In the genomic region with DNA sequence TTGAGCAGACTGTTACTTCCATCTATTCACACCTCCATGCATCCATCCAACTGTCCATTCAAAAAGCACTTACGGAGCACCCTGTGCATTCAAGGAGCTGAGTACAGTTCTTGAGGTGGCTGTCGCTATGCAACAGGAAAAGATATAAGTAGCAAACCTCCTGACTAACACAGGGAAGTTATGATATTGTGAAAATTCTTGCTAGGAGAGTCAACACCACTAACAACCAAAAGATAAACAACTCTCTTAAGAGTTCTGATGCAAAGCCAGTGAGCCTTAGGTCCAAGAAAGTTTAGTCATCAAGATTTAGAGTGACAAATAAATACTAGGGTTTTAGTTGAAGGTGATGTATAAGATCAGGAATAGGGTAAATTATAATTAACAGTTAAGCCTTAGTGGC, we compare ENCODE assay signal across 16 cellular contexts. TPM values are rescaled to one million over a fixed set of nuclear protein-coding genes. Genes with fewer than 3 reads are reported as not detected.
DNase-seq lines count a peak whose midpoint lies in the region; ATAC-seq, FAIRE-seq and TF ChIP-seq lines count a peak whose summit lies in the region.
"Had no signal": no experiment of that assay in that cellular context is flagged by ENCODE, and none has a peak within 500 bp of the region (broad histone marks: within the 10 kb centered on the region; RNA-seq: fewer than 3 reads in every experiment).

No MANE protein-coding gene starts in this region.

- H3K27ac Mint-ChIP-seq in activated naive CD4-positive, alpha-beta T cell treated with anti-CD3 and anti-CD28 coated beads for 36 hours, result no peak overlapping the region
- H3K27ac Mint-ChIP-seq: natural killer cell treated with Interleukin-12 subunit alpha and Interleukin-12 subunit beta and Interleukin-15 and Interleukin-18, amount 100 ng/mL, for 72 hours; T-helper 2 cell treated with Interferon-gamma antibody and Interleukin-4, amounts not matched to agents 5 μg/mL and 100 μg/mL, for 36 hours had no signal

- H3K4me3 ChIP-seq in A549 (no peak overlapping the region), GM23248 (no peak overlapping the region), sigmoid colon (no peak overlapping the region)
- H3K4me3 ChIP-seq: thoracic aorta had no signal

- H3K27ac ChIP-seq in A549 (no peak overlapping the region), GM23248 (no peak overlapping the region), foreskin keratinocyte (no peak overlapping the region), sigmoid colon (no peak overlapping the region)
- H3K27ac ChIP-seq: thoracic aorta had no signal

- H3K9ac ChIP-seq in GM23248, result no peak overlapping the region

- no peaks in the 10 kb centered on the region for H3K4me1 Mint-ChIP-seq in activated naive CD4-positive, alpha-beta T cell treated with anti-CD3 and anti-CD28 coated beads for 36 hours (ENCODE audit: low read depth)

- TF ChIP-seq RAD21 in A549 (conservative IDR thresholded peaks at IDR 0.05 in 1 of 2, IDR thresholded peaks at IDR 0.05 in 1 of 2), result no peak; a peak in 1 of 5 replicates

- POLR2A ChIA-PET in A549 (lab: Yijun Ruan, JAX), result no interaction called here

- no peaks in the 10 kb centered on the region for H3K9me3 Mint-ChIP-seq in activated naive CD4-positive, alpha-beta T cell treated with anti-CD3 and anti-CD28 coated beads for 36 hours
- H3K9me3 Mint-ChIP-seq: natural killer cell treated with Interleukin-12 subunit alpha and Interleukin-12 subunit beta and Interleukin-15 and Interleukin-18, amount 100 ng/mL, for 72 hours; T-helper 2 cell treated with Interferon-gamma antibody and Interleukin-4, amounts not matched to agents 5 μg/mL and 100 μg/mL, for 36 hours had no signal

- no peak overlapping the region for H2AFZ ChIP-seq in GM23248

- H3K36me3 ChIP-seq in GM23248 (ENCODE audit: low read depth), result no peaks in the 10 kb centered on the region
- H3K36me3 ChIP-seq in sigmoid colon, result no peaks in the 10 kb centered on the region
- H3K36me3 ChIP-seq: thoracic aorta had no signal

- peak; percentile 46 to 62; a peak in 5 of 6 replicates for ATAC-seq in A549
- no peak for ATAC-seq in foreskin keratinocyte
- ATAC-seq in HG02759 (IDR thresholded peaks at IDR 0.05; ENCODE audit: unreplicated experiment), result no peak
- ATAC-seq: natural killer cell treated with Interleukin-12 subunit alpha and Interleukin-12 subunit beta and Interleukin-15 and Interleukin-18, amount 100 ng/mL, for 72 hours; Right ventricle myocardium inferior had no signal

- H3K36me3 Mint-ChIP-seq in activated naive CD4-positive, alpha-beta T cell treated with anti-CD3 and anti-CD28 coated beads for 36 hours (ENCODE audit: low read depth), result no peaks in the 10 kb centered on the region
- H3K36me3 Mint-ChIP-seq: natural killer cell treated with Interleukin-12 subunit alpha and Interleukin-12 subunit beta and Interleukin-15 and Interleukin-18, amount 100 ng/mL, for 72 hours had no signal

- H4K20me1 ChIP-seq in GM23248 (ENCODE audit: insufficient read depth), result no peaks in the 10 kb centered on the region

- in situ Hi-C loops in GM23248 (cut with MboI), result no loop called here

- TF ChIP-seq EP300 in A549 (IDR thresholded peaks at IDR 0.05), result peak in 1 of 2 experiments; percentile 17; a peak in 1 of 5 replicates
- TF ChIP-seq EP300 in sigmoid colon (IDR thresholded peaks at IDR 0.05), result no peak

- no peaks in the 10 kb centered on the region for H3K9me2 ChIP-seq in GM23248 (ENCODE audit: insufficient read depth)

- no peak overlapping the region for H3K4me3 Mint-ChIP-seq in activated naive CD4-positive, alpha-beta T cell treated with anti-CD3 and anti-CD28 coated beads for 36 hours
- H3K4me3 Mint-ChIP-seq: natural killer cell treated with Interleukin-12 subunit alpha and Interleukin-12 subunit beta and Interleukin-15 and Interleukin-18, amount 100 ng/mL, for 72 hours; T-helper 2 cell treated with Interferon-gamma antibody and Interleukin-4, amounts not matched to agents 5 μg/mL and 100 μg/mL, for 36 hours had no signal

- FAIRE-seq in A549 (lab: Jason Lieb, UNC), result no peak
- FAIRE-seq: endothelial cell of umbilical vein had no signal

- TF ChIP-seq POLR2A in A549 (IDR thresholded peaks at IDR 0.05; ENCODE audit: low read length), result no peak
- TF ChIP-seq POLR2A in sigmoid colon (IDR thresholded peaks at IDR 0.05), result no peak

- DNase-seq in A549 (ENCODE audit: low read depth in 1 of 2, low spot score in 1 of 2) (peak; percentile 10 to 58), GM23248 (peak; percentile 89), amniotic stem cell (lab: John Stamatoyannopoulos, UW) (peak; percentile 63), foreskin keratinocyte (peak; percentile 15 to 23), NOMO-1 (lab: John Stamatoyannopoulos, UW; ENCODE audit: unreplicated experiment in 2 of 2) (no peak), sigmoid colon (no peak)
- DNase-seq in activated naive CD4-positive, alpha-beta T cell treated with anti-CD3 and anti-CD28 coated beads for 36 hours, result no peak
- DNase-seq: ACHN; activated naive CD4-positive, alpha-beta T cell treated with anti-CD3 and anti-CD28 coated beads, Interleukin-2, amount 50 U/mL, for 16 hours; NCI-H2081 had no signal

- H3K4me1 ChIP-seq in A549 (peaks cover 43% of the 10 kb centered on the region), GM23248 (ENCODE audit: insufficient read depth) (0 out of 2 replicates have a peak, but pooled peaks cover 7% of the 10 kb centered on the region), foreskin keratinocyte (no peaks in the 10 kb centered on the region), sigmoid colon (no peaks in the 10 kb centered on the region)

- H3K4me2 ChIP-seq in A549, result no peak overlapping the region
- no peak overlapping the region for H3K4me2 ChIP-seq in GM23248 (ENCODE audit: unreplicated experiment)

- 41% methylated on average over 2 of the region's 2 CpGs for WGBS in A549 (ENCODE audit: missing lambda C conversion rate)
- 57 to 59% methylated on average over 2 of the region's 2 CpGs for WGBS in GM23248 (ENCODE audit: low coverage in 1 of 2, low lambda C conversion rate in 2 of 2, missing lambda C conversion rate in 2 of 2), 2 experiments
- 74 to 95% methylated on average over 2 of the region's 2 CpGs for WGBS in sigmoid colon, 2 donors

- no peak for TF ChIP-seq CTCF in A549 (IDR thresholded peaks at IDR 0.05)
- no peak for TF ChIP-seq CTCF in foreskin keratinocyte (conservative IDR thresholded peaks at IDR 0.05)
- no peak for TF ChIP-seq CTCF in sigmoid colon (IDR thresholded peaks at IDR 0.05)

- H3K9me3 ChIP-seq in A549, result no peaks in the 10 kb centered on the region
- no peaks in the 10 kb centered on the region for H3K9me3 ChIP-seq in GM23248 (ENCODE audit: low read depth)
- no peaks in the 10 kb centered on the region for H3K9me3 ChIP-seq in sigmoid colon
- H3K9me3 ChIP-seq: thoracic aorta had no signal

- H3K79me2 ChIP-seq in GM23248 (ENCODE audit: insufficient read depth), result no peaks in the 10 kb centered on the region

- CTCF ChIA-PET in A549 (lab: Yijun Ruan, JAX), result no interaction called here
- CTCF ChIA-PET in activated naive CD4-positive, alpha-beta T cell treated with anti-CD3 and anti-CD28 coated beads for 36 hours (lab: Charles Lee), result no interaction called here

- intact Hi-C loops in activated naive CD4-positive, alpha-beta T cell treated with anti-CD3 and anti-CD28 coated beads for 36 hours (cut with micrococcal nuclease), result no loop called here
- intact Hi-C loops in sigmoid colon (cut with DNase I), result no loop called here

- H3K27me3 Mint-ChIP-seq in activated naive CD4-positive, alpha-beta T cell treated with anti-CD3 and anti-CD28 coated beads for 36 hours (ENCODE audit: low read depth), result peaks cover 4% of the 10 kb centered on the region

- H3K27me3 ChIP-seq in GM23248 (replicated peaks; ENCODE audit: insufficient read depth), result 0 out of 2 replicates have a peak, but pooled peaks cover 7% of the 10 kb centered on the region
- peaks cover 5% of the 10 kb centered on the region for H3K27me3 ChIP-seq in foreskin keratinocyte
- H3K27me3 ChIP-seq in sigmoid colon, result peaks cover 0 to 3% (median 0%) of the 10 kb centered on the region in 3 donors

- H3F3A ChIP-seq in GM23248 (ENCODE audit: insufficient read depth), result no peaks in the 10 kb centered on the region

TF ChIP-seq in A549, 52 proteins besides CTCF, POLR2A, EP300 and RAD21 (continues in another document):
- TF ChIP-seq FOSL2 (IDR thresholded peaks at IDR 0.05), result no peak
- TF ChIP-seq FOSL2 (CRISPR knock-in tag; IDR thresholded peaks at IDR 0.05), result peak; percentile 57
- no peak for TF ChIP-seq JUN (IDR thresholded peaks at IDR 0.05)
- TF ChIP-seq, protein P1, sequence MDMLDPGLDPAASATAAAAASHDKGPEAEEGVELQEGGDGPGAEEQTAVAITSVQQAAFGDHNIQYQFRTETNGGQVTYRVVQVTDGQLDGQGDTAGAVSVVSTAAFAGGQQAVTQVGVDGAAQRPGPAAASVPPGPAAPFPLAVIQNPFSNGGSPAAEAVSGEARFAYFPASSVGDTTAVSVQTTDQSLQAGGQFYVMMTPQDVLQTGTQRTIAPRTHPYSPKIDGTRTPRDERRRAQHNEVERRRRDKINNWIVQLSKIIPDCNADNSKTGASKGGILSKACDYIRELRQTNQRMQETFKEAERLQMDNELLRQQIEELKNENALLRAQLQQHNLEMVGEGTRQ (IDR thresholded peaks at IDR 0.05), result no peak

RNA-seq across cellular contexts. Expression of a gene that starts 44.5 kb away (rescaled TPM):
- polyA plus RNA-seq in A549 (2011; rRNA removed) (3.4 TPM in 2 replicates), A549 (2017; fragmentation: RNase III; extraction: RNeasy Plus Mini Kit Qiagen cat#74134 plus additional on column Dnase treatment) (2.1 to 3.0 TPM (median 2.9 TPM) in 3 replicates), GM23248 (2016; fragmentation: Nextera tagmentation; extraction: Ambion mirVana) (0.44 and 1.4 TPM in 2 replicates), foreskin keratinocyte (1.7 TPM in 2 replicates), sigmoid colon (1 to 10 TPM in 1 of 3 donors, under 1 TPM in 2; 0.46 to 1.0 (median 0.60) TPM)
- 2.5 and 2.8 TPM in 2 replicates for polyA plus RNA-seq in A549 (2012; cell fraction: cytosol; rRNA removed)
- 5.8 and 8.3 TPM in 2 replicates for polyA plus RNA-seq in A549 (2012; cell fraction: nucleus; rRNA removed)
- polyA minus RNA-seq in A549 (2011; rRNA and poly(A)+ RNA removed), result 2.9 and 3.1 TPM in 2 replicates
- total RNA-seq in GM23248 (2014; rRNA removed; shearing (Covaris generic)), result 0.51 and 0.76 TPM in 2 replicates
- total RNA-seq in foreskin keratinocyte (2.3 and 2.9 TPM in 2 replicates), sigmoid colon (1 to 10 TPM; 2.1 to 9.1 (median 4.5) TPM)
- total RNA-seq in activated naive CD4-positive, alpha-beta T cell treated with anti-CD3 and anti-CD28 coated beads for 36 hours, result under 1 TPM; 0.17 TPM

RNA-seq across cellular contexts. Expression of a gene that starts 44.7 kb away (rescaled TPM):
- polyA plus RNA-seq in A549 (2011; rRNA removed) (0.18 and 0.34 TPM in 2 replicates), A549 (2017; fragmentation: RNase III; extraction: RNeasy Plus Mini Kit Qiagen cat#74134 plus additional on column Dnase treatment) (0.04 to 0.18 TPM (median 0.16 TPM) in 3 replicates), GM23248 (2016; fragmentation: Nextera tagmentation; extraction: Ambion mirVana) (not detected in 2 replicates), foreskin keratinocyte (not detected in 2 replicates), sigmoid colon (not detected)
- 0.03 and 0.04 TPM in 2 replicates for polyA plus RNA-seq in A549 (2012; cell fraction: cytosol; rRNA removed)
- polyA plus RNA-seq in A549 (2012; cell fraction: nucleus; rRNA removed), result 0.12 TPM in 1 of 2 replicates, not detected in the other
- polyA minus RNA-seq in A549 (2011; rRNA and poly(A)+ RNA removed), result not detected in 2 replicates
- not detected in 2 replicates for total RNA-seq in GM23248 (2014; rRNA removed; shearing (Covaris generic))
- total RNA-seq in foreskin keratinocyte (not detected in 2 replicates), sigmoid colon (not detected)
- total RNA-seq in activated naive CD4-positive, alpha-beta T cell treated with anti-CD3 and anti-CD28 coated beads for 36 hours, result not detected
- total RNA-seq: endothelial cell of umbilical vein; natural killer cell treated with Interleukin-12 subunit alpha and Interleukin-12 subunit beta and Interleukin-15 and Interleukin-18, amount 100 ng/mL, for 72 hours; Right ventricle myocardium inferior; thoracic aorta had no signal
- polyA plus RNA-seq: endothelial cell of umbilical vein had no signal

Comparison
In these comparisons a context has a peak if more than half of its experiments do, and no peak if none do; other contexts are left out.
1. ATAC-seq: peak in A549 (2 of 2); none in foreskin keratinocyte (single experiment) and HG02759 (single experiment).
2. DNase-seq: peak in A549 (2 of 2), GM23248 (single experiment), amniotic stem cell (single experiment) and foreskin keratinocyte (2 of 2); none in activated naive CD4-positive, alpha-beta T cell treated with anti-CD3 and anti-CD28 coated beads for 36 hours (single experiment), NOMO-1 (0 of 2) and sigmoid colon (single experiment).